19 cellular contexts compared by ENCODE assay signal in genomic region chr5:84494453-84494852, GRCh38.
DNase-seq lines count a peak whose midpoint lies in the region; ATAC-seq, FAIRE-seq and TF ChIP-seq lines count a peak whose summit lies in the region.
"Had no signal": no experiment of that assay in that cellular context is flagged by ENCODE, and none has a peak within 500 bp of the region (broad histone marks: within the 10 kb centered on the region; RNA-seq: fewer than 3 reads in every experiment).

No MANE protein-coding gene starts in this region.

- H3K4me3 Mint-ChIP-seq in CD8-positive, alpha-beta memory T cell: no peak overlapping the region
- H3K4me3 Mint-ChIP-seq: activated CD8-positive, alpha-beta T cell treated with anti-CD3 and anti-CD28 coated beads for 36 hours; nephron had no signal

- no peaks in the 10 kb centered on the region for H3K4me1 ChIP-seq in CD8-positive, alpha-beta memory T cell (ENCODE audit: insufficient read depth, low read length)
- H3K4me1 ChIP-seq: ascending aorta, heart right ventricle, left ventricle myocardium inferior, stomach had no signal

- no peaks in the 10 kb centered on the region for H3K36me3 Mint-ChIP-seq in CD8-positive, alpha-beta memory T cell

- H3K4me1 Mint-ChIP-seq in CD8-positive, alpha-beta memory T cell: no peaks in the 10 kb centered on the region
- H3K4me1 Mint-ChIP-seq: nephron had no signal

- H3K4me3 ChIP-seq in fibroblast of pulmonary artery (replicated peaks; ENCODE audit: low read depth, low read length): no peak overlapping the region
- H3K4me3 ChIP-seq in CD8-positive, alpha-beta memory T cell (ENCODE audit: low read length): no peak overlapping the region
- H3K4me3 ChIP-seq: ascending aorta, heart right ventricle, left ventricle myocardium inferior, stomach had no signal

- ATAC-seq in SK-N-SH treated with all-trans-retinoic acid at 6 μM for 48 hours: peak; percentile 34; the same call in 1 of the 3 replicates
- ATAC-seq: activated CD8-positive, alpha-beta T cell treated with anti-CD3 and anti-CD28 coated beads for 36 hours; heart right ventricle; Right ventricle myocardium inferior; sciatic nerve had no signal

- no peak overlapping the region for H3K27ac Mint-ChIP-seq in CD8-positive, alpha-beta memory T cell
- H3K27ac Mint-ChIP-seq: activated CD8-positive, alpha-beta T cell treated with anti-CD3 and anti-CD28 coated beads for 36 hours; activated T-helper 2 cell treated with anti-CD3 and anti-CD28 coated beads, Interferon-gamma antibody, Interleukin-2, Interleukin-4, amounts not matched to agents 10 μg/mL and 5 μg/mL and 100 μg/mL, durations not matched to agents 14 hours and 24 hours and 36 hours; nephron had no signal

- POLR2A ChIA-PET in CD8-positive, alpha-beta memory T cell (lab: Charles Lee): no interaction called here

- CTCF ChIA-PET in CD8-positive, alpha-beta memory T cell (lab: Charles Lee): no interaction called here

- H3K27me3 Mint-ChIP-seq in CD8-positive, alpha-beta memory T cell: no peaks in the 10 kb centered on the region
- H3K27me3 Mint-ChIP-seq: activated CD8-positive, alpha-beta T cell treated with anti-CD3 and anti-CD28 coated beads for 36 hours had no signal

- H3K9me3 Mint-ChIP-seq in CD8-positive, alpha-beta memory T cell: peaks cover 0 to 16% (median 5%) of the 10 kb centered on the region in 5 donors
- H3K9me3 Mint-ChIP-seq: activated CD8-positive, alpha-beta T cell treated with anti-CD3 and anti-CD28 coated beads for 36 hours; activated T-helper 2 cell treated with anti-CD3 and anti-CD28 coated beads, Interferon-gamma antibody, Interleukin-2, Interleukin-4, amounts not matched to agents 10 μg/mL and 5 μg/mL and 100 μg/mL, durations not matched to agents 14 hours and 24 hours and 36 hours; nephron had no signal

- H3K36me3 ChIP-seq in CD8-positive, alpha-beta memory T cell (ENCODE audit: insufficient read depth, low read length): no peaks in the 10 kb centered on the region
- H3K36me3 ChIP-seq: ascending aorta, heart right ventricle, left ventricle myocardium inferior, stomach had no signal

- no peak for TF ChIP-seq POLR2A in H54 (IDR thresholded peaks at IDR 0.05; ENCODE audit: low read depth, low read length)

- H3K27me3 ChIP-seq in CD8-positive, alpha-beta memory T cell (ENCODE audit: insufficient read depth, low read length, poor library complexity, severe bottlenecking): no peaks in the 10 kb centered on the region
- H3K27me3 ChIP-seq: ascending aorta, heart right ventricle, stomach had no signal

- peak; percentile 95 for FAIRE-seq in H54 (lab: Jason Lieb, UNC)

- DNase-seq in H54 (ENCODE audit: insufficient read length, low spot score) (peak; percentile 14), fibroblast of pulmonary artery (ENCODE audit: low read depth) (peak; percentile 67), stromal cell of bone marrow (ENCODE audit: low read depth) (peak; percentile 89), GF-D8 (lab: John Stamatoyannopoulos, UW) (no peak), NCI-H1930 (lab: John Stamatoyannopoulos, UW) (no peak)
- no peak for DNase-seq in CD8-positive, alpha-beta memory T cell
- DNase-seq: activated CD8-positive, alpha-beta T cell treated with anti-CD3 and anti-CD28 coated beads for 36 hours; effector memory CD4-positive, alpha-beta T cell; heart right ventricle; left ventricle myocardium inferior; NCI-H2081; stomach had no signal

- no peak for TF ChIP-seq CTCF in fibroblast of pulmonary artery (IDR thresholded peaks at IDR 0.05; ENCODE audit: low read length, missing control alignments)

- no peaks in the 10 kb centered on the region for H3K9me3 ChIP-seq in CD8-positive, alpha-beta memory T cell (ENCODE audit: low read length)
- H3K9me3 ChIP-seq: ascending aorta, left ventricle myocardium inferior, stomach had no signal

- no peak overlapping the region for H3K27ac ChIP-seq in CD8-positive, alpha-beta memory T cell (ENCODE audit: low read depth, low read length)
- H3K27ac ChIP-seq: ascending aorta, KMS-11, left ventricle myocardium inferior, stomach had no signal

TF ChIP-seq in SK-N-SH treated with all-trans-retinoic acid at 6 μM for 48 hours, 23 proteins besides CTCF, POLR2A, EP300 and RAD21 (continues in another document):
- TF ChIP-seq PATZ1 (CRISPR knock-in tag; IDR thresholded peaks at IDR 0.05; ENCODE audit: borderline replicate concordance) (no peak), CREB5 (CRISPR knock-in tag; IDR thresholded peaks at IDR 0.05; ENCODE audit: low read depth) (no peak), ZNF565 (CRISPR knock-in tag; conservative IDR thresholded peaks at IDR 0.05; ENCODE audit: low read depth) (no peak), TSHZ2 (CRISPR knock-in tag; IDR thresholded peaks at IDR 0.05) (no peak), PPARA (CRISPR knock-in tag; IDR thresholded peaks at IDR 0.05; ENCODE audit: borderline replicate concordance) (no peak), POU6F1 (CRISPR knock-in tag; IDR thresholded peaks at IDR 0.05; ENCODE audit: borderline replicate concordance, low read depth) (no peak), GLIS3 (CRISPR knock-in tag; IDR thresholded peaks at IDR 0.05) (no peak), ZFP30 (CRISPR knock-in tag; IDR thresholded peaks at IDR 0.05) (no peak), SNAI2 (CRISPR knock-in tag; IDR thresholded peaks at IDR 0.05) (no peak)

Comparison
In these comparisons a context has a peak if more than half of its experiments do, and no peak if none do; other contexts are left out.
1. DNase-seq: peak in H54 (single experiment), fibroblast of pulmonary artery (single experiment) and stromal cell of bone marrow (single experiment); none in CD8-positive, alpha-beta memory T cell (0 of 5), GF-D8 (single experiment) and NCI-H1930 (0 of 2).